8 cellular contexts compared by ENCODE assay signal in genomic region chr7:149496642-149497391, GRCh38. TPM values are rescaled to one million over a fixed set of nuclear protein-coding genes. Genes with fewer than 3 reads are reported as not detected.
DNase-seq lines count a peak whose midpoint lies in the region; ATAC-seq and TF ChIP-seq lines count a peak whose summit lies in the region.

No MANE protein-coding gene starts in this region.

- peak overlapping the region; percentile 91 for H3K4me2 ChIP-seq in parathyroid adenoma (ENCODE audit: low read length)

- DNase-seq in NCI-H2227 (lab: John Stamatoyannopoulos, UW; ENCODE audit: unreplicated experiment) (peak; percentile 23), NCI-H2227 treated with DMSO at 0.1 percent for 48 hours (lab: John Stamatoyannopoulos, UW) (no peak), Panc1 (ENCODE audit: low read depth, low spot score) (no peak), globus pallidus (ENCODE audit: low spot score) (peak; percentile 24), inferior parietal cortex (ENCODE audit: extremely low spot score) (no peak)
- peak; percentile 42 for DNase-seq in activated gamma-delta T cell treated with anti-CD3 and anti-CD28 coated beads, Interleukin-2, amount 50 U/mL, for 16 hours (ENCODE audit: low read depth)

- in situ Hi-C loops in Panc1 (cut with HindIII; ENCODE audit: low pct_unique_long_range_greater_than_20kb, low sequenced_read_pairs): no loop called here

- H3K9ac ChIP-seq in parathyroid adenoma: peak overlapping the region; percentile 72

- CTCF ChIA-PET in Panc1 (lab: Charles Lee): no interaction called here

- H3K4me3 ChIP-seq in Panc1 (ENCODE audit: low read depth in 2 of 2, low read length in 2 of 2) (peak overlapping the region; percentile 54 to 69), parathyroid adenoma (ENCODE audit: low read depth, low read length) (peak overlapping the region; percentile 80)

- 0 out of 2 replicates have a peak, but pooled peaks cover 4% of the 10 kb centered on the region for H3K4me1 ChIP-seq in Panc1 (ENCODE audit: control insufficient read depth, insufficient read depth, low read length)
- peaks cover 16% of the 10 kb centered on the region for H3K4me1 ChIP-seq in parathyroid adenoma

- BruUV-seq in Panc1 (replicated peaks; lab: Mats Ljungman, UMichigan): no TSS peak

- POLR2A ChIA-PET in Panc1 (lab: Charles Lee): no interaction called here

- H2AFZ ChIP-seq in parathyroid adenoma: peak overlapping the region; percentile 75

- intact Hi-C loops in Panc1 (cut with micrococcal nuclease; ENCODE audit: unreplicated experiment): no loop called here

- H3K36me3 ChIP-seq in Panc1 (ENCODE audit: control insufficient read depth, insufficient read depth, low read length): peaks cover 3% of the 10 kb centered on the region; the same call in 1 of the 2 replicates
- H3K36me3 ChIP-seq in parathyroid adenoma (ENCODE audit: control insufficient read depth, insufficient read depth, low read length): no peaks in the 10 kb centered on the region

- H3K27me3 ChIP-seq in Panc1 (ENCODE audit: control insufficient read depth, insufficient read depth, low read length): no peaks in the 10 kb centered on the region
- no peaks in the 10 kb centered on the region for H3K27me3 ChIP-seq in parathyroid adenoma (ENCODE audit: control insufficient read depth, insufficient read depth, low read length)

- H3K9me3 ChIP-seq in Panc1 (ENCODE audit: control insufficient read depth, insufficient read depth, low read depth, low read length) (no peaks in the 10 kb centered on the region), parathyroid adenoma (ENCODE audit: control insufficient read depth, low read length) (no peaks in the 10 kb centered on the region)

- peak; percentile 24 for ATAC-seq in HG02943 (IDR thresholded peaks at IDR 0.05; ENCODE audit: low read depth, unreplicated experiment)
- peak; percentile 46 for ATAC-seq in Panc1

- H3K27ac ChIP-seq in Panc1 (ENCODE audit: low read length): peak overlapping the region; percentile 60
- peak overlapping the region; percentile 46 for H3K27ac ChIP-seq in parathyroid adenoma

- no peak for TF ChIP-seq CTCF in Panc1 (IDR thresholded peaks at IDR 0.05)
- TF ChIP-seq CTCF in parathyroid adenoma (IDR thresholded peaks at IDR 0.05): no peak

- H3K79me2 ChIP-seq in parathyroid adenoma: peaks cover 12% of the 10 kb centered on the region

RNA-seq across cellular contexts. Expression of gene ZNF746, which starts 0.8 kb away (rescaled TPM):
- 22.2 TPM for total RNA-seq in Panc1 (2021; ENCODE audit: unreplicated experiment)
- 19.0 TPM for polyA plus RNA-seq in Panc1 (2012; ENCODE audit: insufficient read length)

RNA-seq across cellular contexts. Expression of gene ZNF777, which starts 36.0 kb away (rescaled TPM):
- total RNA-seq in Panc1 (2021; ENCODE audit: unreplicated experiment): 17.4 TPM
- polyA plus RNA-seq in Panc1 (2012; ENCODE audit: insufficient read length): 18.8 TPM

Comparison
In these comparisons a context has a peak if more than half of its experiments do, and no peak if none do; other contexts are left out.
1. DNase-seq: peak in NCI-H2227 (single experiment), activated gamma-delta T cell treated with anti-CD3 and anti-CD28 coated beads, Interleukin-2, amount 50 U/mL, for 16 hours (single experiment) and globus pallidus (single experiment); none in NCI-H2227 treated with DMSO at 0.1 percent for 48 hours (single experiment), Panc1 (single experiment) and inferior parietal cortex (single experiment).